ENCODE assay signal across 15 cellular contexts in genomic region chr9:841371-842209, GRCh38. TPM values are rescaled to one million over a fixed set of nuclear protein-coding genes. Genes with fewer than 3 reads are reported as not detected.
DNase-seq lines count a peak whose midpoint lies in the region; ATAC-seq and TF ChIP-seq lines count a peak whose summit lies in the region.
"Had no signal": no experiment of that assay in that cellular context is flagged by ENCODE, and none has a peak within 500 bp of the region (broad histone marks: within the 10 kb centered on the region; RNA-seq: fewer than 3 reads in every experiment).

DMRT1 (plus strand) TSS chr9:841697; CDS start chr9:841839, 142 bp downstream.

- no peak within 1 kb of the TSS for H2BK12ac ChIP-seq in neuronal stem cell (ENCODE audit: low read length)

- H2BK5ac ChIP-seq in neuronal stem cell (ENCODE audit: low read length) = no peak within 1 kb of the TSS

- peaks cover 18% of the 10 kb centered on the region for H3K4me1 Mint-ChIP-seq in endodermal cell
- H3K4me1 Mint-ChIP-seq in T-cell = peaks cover 14 to 19% (median 14%) of the 10 kb centered on the region in 3 donors

- DNase-seq in GM03348 (ENCODE audit: low spot score) (peak; percentile 20), endodermal cell (peak; percentile 78), neuronal stem cell (ENCODE audit: low spot score) (peak; percentile 54), T-cell (no peak), NAMALWA (ENCODE audit: low spot score) (no peak)
- DNase-seq: activated CD4-positive, alpha-beta memory T cell treated with anti-CD3 and anti-CD28 coated beads, Interleukin-2, amount 10 ng/mL, durations not matched to agents 7 days and 5 days; EL; Kasumi-1; NCI-H524 treated with DMSO at 0.1 percent for 48 hours had no signal

- H3K27ac Mint-ChIP-seq in endodermal cell (no peak within 1 kb of the TSS), T-cell (no peak within 1 kb of the TSS)
- H3K27ac Mint-ChIP-seq: activated CD4-positive, alpha-beta memory T cell treated with anti-CD3 and anti-CD28 coated beads, Interleukin-2, amount 10 ng/mL, durations not matched to agents 7 days and 5 days; dendritic cell treated with granulocyte-macrophage colony-stimulating factor and Interleukin-4, amounts not matched to agents 40 ng/mL and 50 ng/mL, for 4 days had no signal

- H3K27ac ChIP-seq in HUES6 (ENCODE audit: low read depth, low read length) = no peak within 1 kb of the TSS
- no peak within 1 kb of the TSS for H3K27ac ChIP-seq in endodermal cell (ENCODE audit: low read depth, low read length)
- H3K27ac ChIP-seq in neuronal stem cell (replicated peaks; ENCODE audit: low read length) = no peak within 1 kb of the TSS

- no peak within 1 kb of the TSS for H2BK15ac ChIP-seq in neuronal stem cell (ENCODE audit: low read length)

- H3K4me3 Mint-ChIP-seq in endodermal cell (peak within 1 kb of the TSS; percentile 35), T-cell (peak within 1 kb of the TSS in 1 of 3 donors; percentile 40)
- H3K4me3 Mint-ChIP-seq: activated CD4-positive, alpha-beta memory T cell treated with anti-CD3 and anti-CD28 coated beads, Interleukin-2, amount 10 ng/mL, durations not matched to agents 7 days and 5 days; dendritic cell treated with granulocyte-macrophage colony-stimulating factor and Interleukin-4, amounts not matched to agents 40 ng/mL and 50 ng/mL, for 4 days had no signal

- H3K79me1 ChIP-seq in neuronal stem cell (ENCODE audit: low read depth, low read length) = peaks cover 2% of the 10 kb centered on the region

- H3K9ac ChIP-seq in HUES6 (ENCODE audit: low read length) = no peak within 1 kb of the TSS
- H3K9ac ChIP-seq in endodermal cell (ENCODE audit: extremely low read depth, low read length, poor library complexity, severe bottlenecking) = no peak within 1 kb of the TSS
- H3K9ac ChIP-seq in neuronal stem cell (ENCODE audit: low read depth, low read length, poor library complexity) = peak within 1 kb of the TSS; percentile 63

- no peak within 1 kb of the TSS for H4K8ac ChIP-seq in neuronal stem cell (ENCODE audit: low read depth, low read length)

- WGBS in endodermal cell (ENCODE audit: insufficient coverage in 1 of 2, insufficient read length in 1 of 2), 2 experiments = 2 to 3% methylated on average over 41 to 84 of the region's 84 CpGs
- no CpG with 5 or more reads among the region's 84 CpGs for WGBS in neuronal stem cell (ENCODE audit: extremely low coverage in 2 of 2, insufficient read length in 2 of 2, insufficient replicate concordance in 1 of 2), 2 donors

- peak within 1 kb of the TSS; percentile 73 for H3K4me2 ChIP-seq in neuronal stem cell (ENCODE audit: insufficient read depth, low read length, poor library complexity, severe bottlenecking)

- H3K27me3 Mint-ChIP-seq in endodermal cell (ENCODE audit: insufficient read depth) (peaks cover 98% of the 10 kb centered on the region), T-cell (peaks cover 52 to 59% of the 10 kb centered on the region in 2 donors)

- H2AK5ac ChIP-seq in neuronal stem cell (ENCODE audit: low read depth, low read length) = peak within 1 kb of the TSS; percentile 92

- H3K4me1 ChIP-seq in HUES6 (ENCODE audit: control insufficient read depth, insufficient read depth, low read length) = peaks cover 9% of the 10 kb centered on the region
- no peaks in the 10 kb centered on the region for H3K4me1 ChIP-seq in endodermal cell (ENCODE audit: control insufficient read depth, insufficient read depth, low read length)
- peaks cover 7 to 8% of the 10 kb centered on the region in 2 donors for H3K4me1 ChIP-seq in neuronal stem cell (ENCODE audit: control insufficient read depth in 2 of 2, insufficient read depth in 1 of 2, low read depth in 1 of 2, low read length in 2 of 2)

- peaks cover 99% of the 10 kb centered on the region for H3K27me3 ChIP-seq in HUES6 (ENCODE audit: control insufficient read depth, insufficient read depth, low read length)
- peaks cover 87% of the 10 kb centered on the region for H3K27me3 ChIP-seq in endodermal cell (ENCODE audit: control insufficient read depth, insufficient read depth, low read length, poor library complexity, severe bottlenecking)
- H3K27me3 ChIP-seq in neuronal stem cell (ENCODE audit: control insufficient read depth in 3 of 3, insufficient read depth in 3 of 3, low read depth in 1 of 3, low read length in 3 of 3) = peaks cover 16 to 70% (median 39%) of the 10 kb centered on the region in 3 experiments

- H4K91ac ChIP-seq in neuronal stem cell (ENCODE audit: low read depth, low read length, poor library complexity) = no peak within 1 kb of the TSS

- H3K9me3 Mint-ChIP-seq in endodermal cell (peaks cover 2% of the 10 kb centered on the region), T-cell (no peaks in the 10 kb centered on the region)
- H3K9me3 Mint-ChIP-seq: activated CD4-positive, alpha-beta memory T cell treated with anti-CD3 and anti-CD28 coated beads, Interleukin-2, amount 10 ng/mL, durations not matched to agents 7 days and 5 days; activated naive CD4-positive, alpha-beta T cell treated with anti-CD3 and anti-CD28 coated beads, Interleukin-2, amount 50 U/mL, for 72 hours; dendritic cell treated with granulocyte-macrophage colony-stimulating factor and Interleukin-4, amounts not matched to agents 40 ng/mL and 50 ng/mL, for 4 days had no signal

- POLR2A ChIA-PET in T-cell (lab: Charles Lee) = no interaction called here

- H3K36me3 Mint-ChIP-seq in endodermal cell (ENCODE audit: low read depth) (no peaks in the 10 kb centered on the region), T-cell (no peaks in the 10 kb centered on the region)

- H3K9me3 ChIP-seq in HUES6 (ENCODE audit: control insufficient read depth, insufficient read depth, low read depth, low read length) (no peaks in the 10 kb centered on the region), endodermal cell (ENCODE audit: control insufficient read depth, low read length) (no peaks in the 10 kb centered on the region), neuronal stem cell (replicated peaks in 1 of 2; ENCODE audit: control insufficient read depth in 2 of 2, insufficient read depth in 1 of 2, low read depth in 1 of 2, low read length in 2 of 2) (no peaks in the 10 kb centered on the region)

- no peak for TF ChIP-seq CTCF in endodermal cell (conservative IDR thresholded peaks at IDR 0.05)

- peak within 1 kb of the TSS; percentile 45 for H3K4me3 ChIP-seq in HUES6 (ENCODE audit: low read depth, low read length)
- H3K4me3 ChIP-seq in endodermal cell (ENCODE audit: low read length) = no peak within 1 kb of the TSS
- peak within 1 kb of the TSS in 1 of 2 donors; percentile 52 for H3K4me3 ChIP-seq in neuronal stem cell (ENCODE audit: low read length in 2 of 2)

- H3K18ac ChIP-seq in neuronal stem cell (ENCODE audit: low read length) = peak within 1 kb of the TSS; percentile 80

- peak within 1 kb of the TSS; percentile 87 for H2BK120ac ChIP-seq in neuronal stem cell (ENCODE audit: low read depth, low read length)

- no peaks in the 10 kb centered on the region for H3K36me3 ChIP-seq in HUES6 (ENCODE audit: control insufficient read depth, insufficient read depth, low read length)
- no peaks in the 10 kb centered on the region for H3K36me3 ChIP-seq in endodermal cell (ENCODE audit: control insufficient read depth, insufficient read depth, low read length)
- H3K36me3 ChIP-seq in neuronal stem cell (replicated peaks in 1 of 2; ENCODE audit: control insufficient read depth in 2 of 2, insufficient read depth in 2 of 2, low read length in 2 of 2) = no peaks in the 10 kb centered on the region

- no peak within 1 kb of the TSS for H3K14ac ChIP-seq in neuronal stem cell (ENCODE audit: low read length)

- peak within 1 kb of the TSS; percentile 59 for H2AFZ ChIP-seq in neuronal stem cell (ENCODE audit: low read length)

- ATAC-seq in HG02623 (IDR thresholded peaks at IDR 0.05; ENCODE audit: unreplicated experiment) (no peak), T-cell (replicated peaks in 1 of 4) (no peak)
- ATAC-seq: activated naive CD4-positive, alpha-beta T cell treated with anti-CD3 and anti-CD28 coated beads, Interleukin-2, amount 50 U/mL, for 72 hours had no signal

- CTCF ChIA-PET in T-cell (lab: Charles Lee) = no interaction called here

- H3K4ac ChIP-seq in neuronal stem cell (ENCODE audit: low read length) = no peak within 1 kb of the TSS

- H3K23ac ChIP-seq in neuronal stem cell (ENCODE audit: low read depth, low read length, poor library complexity) = peak within 1 kb of the TSS; percentile 65

RNA-seq across cellular contexts. Expression of gene DMRT1, which starts in this region (rescaled TPM):
- total RNA-seq in endodermal cell = not detected
- polyA plus RNA-seq in endodermal cell (2013, experiment 1 of 2) = not detected
- polyA plus RNA-seq in endodermal cell (2013, experiment 2 of 2) = not detected
- polyA plus RNA-seq in neuronal stem cell (2013, experiment 1 of 2) = 0.03 TPM
- polyA plus RNA-seq in neuronal stem cell (2013, experiment 2 of 2) = not detected
- total RNA-seq in T-cell = not detected
- total RNA-seq: activated CD4-positive, alpha-beta memory T cell treated with anti-CD3 and anti-CD28 coated beads, Interleukin-2, amount 10 ng/mL, durations not matched to agents 7 days and 5 days; activated naive CD4-positive, alpha-beta T cell treated with anti-CD3 and anti-CD28 coated beads, Interleukin-2, amount 50 U/mL, for 72 hours; glomerular endothelial cell; myocyte had no signal

Comparison
In these comparisons a context has a peak if more than half of its experiments do, and no peak if none do; other contexts are left out.
1. Peak in DNase-seq in endodermal cell; RNA of the gene not detected or under 1 TPM.
2. DNase-seq: peak in GM03348 (single experiment) and neuronal stem cell (single experiment); none in T-cell (0 of 34) and NAMALWA (single experiment).